In genomic region chr7:87148332-87148955, GRCh38 we compare ENCODE assay signal across 8 cellular contexts. TPM values are rescaled to one million over a fixed set of nuclear protein-coding genes. Genes with fewer than 3 reads are reported as not detected.
DNase-seq lines count a peak whose midpoint lies in the region; ATAC-seq and TF ChIP-seq lines count a peak whose summit lies in the region.

No MANE protein-coding gene starts in this region.

- TF ChIP-seq CTCF in CD4-positive, alpha-beta T cell (IDR thresholded peaks at IDR 0.05), result peak; percentile 55

- no peaks in the 10 kb centered on the region for H3K27me3 ChIP-seq in CD4-positive, alpha-beta T cell (ENCODE audit: control insufficient read depth, insufficient read depth, low read length)

- POLR2A ChIA-PET in CD4-positive, alpha-beta T cell (lab: Charles Lee), result interaction anchor here (1.0 to 2.2 kb wide), 3 partner anchors 72 to 728 kb away, joined by 3 to 13 read pairs (median 4); partner anchors contain the start of genes DBF4 and TMEM243

- DNase-seq in CD4-positive, alpha-beta T cell, result no peak
- DNase-seq in H4 (ENCODE audit: low spot score) (peak; percentile 42), SW480 (ENCODE audit: low spot score) (peak; percentile 82), iris pigment epithelial cell (ENCODE audit: low read depth) (peak; percentile 46)
- no peak for DNase-seq in activated naive CD4-positive, alpha-beta T cell treated with anti-CD3 and anti-CD28 coated beads, Interleukin-2, amount 10 ng/mL, durations not matched to agents 7 days and 5 days
- DNase-seq in activated T-helper 1 cell treated with anti-CD3 and anti-CD28 coated beads, Interleukin-12 subunit alpha, Interleukin-12 subunit beta, Interleukin-2, Interleukin-4 antibody, amounts not matched to agents 30 ng/mL and 10 ng/mL and 1 ng/mL, durations not matched to agents 14 hours and 24 hours and 36 hours (ENCODE audit: low spot score), result no peak

- no peak for ATAC-seq in CD4-positive, alpha-beta T cell (ENCODE audit: poor library complexity)
- ATAC-seq in HG02571 (IDR thresholded peaks at IDR 0.05; ENCODE audit: unreplicated experiment) (no peak), GM19324 (IDR thresholded peaks at IDR 0.05; ENCODE audit: low FRiP score, unreplicated experiment) (no peak)

- no peaks in the 10 kb centered on the region for H3K27me3 Mint-ChIP-seq in CD4-positive, alpha-beta T cell
- H3K27me3 Mint-ChIP-seq in activated naive CD4-positive, alpha-beta T cell treated with anti-CD3 and anti-CD28 coated beads, Interleukin-2, amount 10 ng/mL, durations not matched to agents 7 days and 5 days, result no peaks in the 10 kb centered on the region
- no peaks in the 10 kb centered on the region for H3K27me3 Mint-ChIP-seq in activated T-helper 1 cell treated with anti-CD3 and anti-CD28 coated beads, Interleukin-12 subunit alpha, Interleukin-12 subunit beta, Interleukin-2, Interleukin-4 antibody, amounts not matched to agents 30 ng/mL and 10 ng/mL and 1 ng/mL, durations not matched to agents 14 hours and 24 hours and 36 hours (ENCODE audit: insufficient read depth)

- H3K4me3 Mint-ChIP-seq in CD4-positive, alpha-beta T cell, result no peak overlapping the region
- no peak overlapping the region for H3K4me3 Mint-ChIP-seq in activated naive CD4-positive, alpha-beta T cell treated with anti-CD3 and anti-CD28 coated beads, Interleukin-2, amount 10 ng/mL, durations not matched to agents 7 days and 5 days
- no peak overlapping the region for H3K4me3 Mint-ChIP-seq in activated T-helper 1 cell treated with anti-CD3 and anti-CD28 coated beads, Interleukin-12 subunit alpha, Interleukin-12 subunit beta, Interleukin-2, Interleukin-4 antibody, amounts not matched to agents 30 ng/mL and 10 ng/mL and 1 ng/mL, durations not matched to agents 14 hours and 24 hours and 36 hours

- CTCF ChIA-PET in CD4-positive, alpha-beta T cell (lab: Charles Lee), result interaction anchor here (0.8 to 2.0 kb wide), 13 partner anchors 10 to 234 kb away, joined by 3 to 18 read pairs (median 3); partner anchors contain the start of genes ELAPOR2 and TMEM243
- CTCF ChIA-PET in activated naive CD4-positive, alpha-beta T cell treated with anti-CD3 and anti-CD28 coated beads, Interleukin-2, amount 10 ng/mL, durations not matched to agents 7 days and 5 days (lab: Charles Lee), result interaction anchor here (0.6 to 5.0 kb wide), 26 partner anchors 11 to 1151 kb away, joined by 3 to 79 read pairs (median 5); partner anchors contain the start of gene ELAPOR2

- no peaks in the 10 kb centered on the region for H3K9me3 Mint-ChIP-seq in CD4-positive, alpha-beta T cell
- no peaks in the 10 kb centered on the region for H3K9me3 Mint-ChIP-seq in activated naive CD4-positive, alpha-beta T cell treated with anti-CD3 and anti-CD28 coated beads, Interleukin-2, amount 10 ng/mL, durations not matched to agents 7 days and 5 days
- H3K9me3 Mint-ChIP-seq in activated T-helper 1 cell treated with anti-CD3 and anti-CD28 coated beads, Interleukin-12 subunit alpha, Interleukin-12 subunit beta, Interleukin-2, Interleukin-4 antibody, amounts not matched to agents 30 ng/mL and 10 ng/mL and 1 ng/mL, durations not matched to agents 14 hours and 24 hours and 36 hours, result no peaks in the 10 kb centered on the region

- no peak overlapping the region for H3K27ac Mint-ChIP-seq in CD4-positive, alpha-beta T cell
- no peak overlapping the region for H3K27ac Mint-ChIP-seq in activated naive CD4-positive, alpha-beta T cell treated with anti-CD3 and anti-CD28 coated beads, Interleukin-2, amount 10 ng/mL, durations not matched to agents 7 days and 5 days
- no peak overlapping the region for H3K27ac Mint-ChIP-seq in activated T-helper 1 cell treated with anti-CD3 and anti-CD28 coated beads, Interleukin-12 subunit alpha, Interleukin-12 subunit beta, Interleukin-2, Interleukin-4 antibody, amounts not matched to agents 30 ng/mL and 10 ng/mL and 1 ng/mL, durations not matched to agents 14 hours and 24 hours and 36 hours

- no peak overlapping the region for H3K27ac ChIP-seq in CD4-positive, alpha-beta T cell (ENCODE audit: low read depth, low read length)

- H3K4me1 Mint-ChIP-seq in CD4-positive, alpha-beta T cell (ENCODE audit: low read depth), result peaks cover 16% of the 10 kb centered on the region
- peaks cover 18% of the 10 kb centered on the region for H3K4me1 Mint-ChIP-seq in activated naive CD4-positive, alpha-beta T cell treated with anti-CD3 and anti-CD28 coated beads, Interleukin-2, amount 10 ng/mL, durations not matched to agents 7 days and 5 days
- H3K4me1 Mint-ChIP-seq in activated T-helper 1 cell treated with anti-CD3 and anti-CD28 coated beads, Interleukin-12 subunit alpha, Interleukin-12 subunit beta, Interleukin-2, Interleukin-4 antibody, amounts not matched to agents 30 ng/mL and 10 ng/mL and 1 ng/mL, durations not matched to agents 14 hours and 24 hours and 36 hours (ENCODE audit: low read depth), result peaks cover 23% of the 10 kb centered on the region

- intact Hi-C loops in CD4-positive, alpha-beta T cell (cut with DNase I, micrococcal nuclease), result loop anchor here (1.0 to 10.0 kb wide), 4 partner anchors 209 to 726 kb away; partner anchors contain the start of genes DBF4 (in 1 of the 2) and SLC25A40 (in 1 of the 2)
- intact Hi-C loops in activated T-helper 1 cell treated with anti-CD3 and anti-CD28 coated beads, Interleukin-12 subunit alpha, Interleukin-12 subunit beta, Interleukin-2, Interleukin-4 antibody, amounts not matched to agents 30 ng/mL and 10 ng/mL and 1 ng/mL, durations not matched to agents 14 hours and 24 hours and 36 hours (cut with micrococcal nuclease), result loop anchor here (1.0 kb wide), 2 partner anchors 209 to 222 kb away; no protein-coding TSS in a partner anchor

- H3K9me3 ChIP-seq in CD4-positive, alpha-beta T cell (ENCODE audit: control insufficient read depth, low read length), result no peaks in the 10 kb centered on the region

- H3K36me3 Mint-ChIP-seq in CD4-positive, alpha-beta T cell (ENCODE audit: low read depth), result peaks cover 15% of the 10 kb centered on the region
- H3K36me3 Mint-ChIP-seq in activated naive CD4-positive, alpha-beta T cell treated with anti-CD3 and anti-CD28 coated beads, Interleukin-2, amount 10 ng/mL, durations not matched to agents 7 days and 5 days, result peaks cover 6% of the 10 kb centered on the region
- peaks cover 6% of the 10 kb centered on the region for H3K36me3 Mint-ChIP-seq in activated T-helper 1 cell treated with anti-CD3 and anti-CD28 coated beads, Interleukin-12 subunit alpha, Interleukin-12 subunit beta, Interleukin-2, Interleukin-4 antibody, amounts not matched to agents 30 ng/mL and 10 ng/mL and 1 ng/mL, durations not matched to agents 14 hours and 24 hours and 36 hours (ENCODE audit: low read depth)

RNA-seq across cellular contexts. Expression of gene DMTF1, which starts 3.8 kb away (rescaled TPM):
- 100 to 1,000 TPM; 114 to 115 TPM for total RNA-seq in CD4-positive, alpha-beta T cell
- total RNA-seq in H4 (2014; rRNA removed; shearing (Covaris generic)), result 15.0 and 33.3 TPM in 2 replicates
- total RNA-seq in activated T-helper 1 cell treated with anti-CD3 and anti-CD28 coated beads, Interleukin-12 subunit alpha, Interleukin-12 subunit beta, Interleukin-2, Interleukin-4 antibody, amounts not matched to agents 30 ng/mL and 10 ng/mL and 1 ng/mL, durations not matched to agents 14 hours and 24 hours and 36 hours, result 103 and 116 TPM in 2 replicates

Comparison
In these comparisons a context has a peak if more than half of its experiments do, and no peak if none do; other contexts are left out.
1. DNase-seq: peak in H4 (single experiment), SW480 (single experiment) and iris pigment epithelial cell (single experiment); none in CD4-positive, alpha-beta T cell (0 of 10), activated naive CD4-positive, alpha-beta T cell treated with anti-CD3 and anti-CD28 coated beads, Interleukin-2, amount 10 ng/mL, durations not matched to agents 7 days and 5 days (single experiment) and activated T-helper 1 cell treated with anti-CD3 and anti-CD28 coated beads, Interleukin-12 subunit alpha, Interleukin-12 subunit beta, Interleukin-2, Interleukin-4 antibody, amounts not matched to agents 30 ng/mL and 10 ng/mL and 1 ng/mL, durations not matched to agents 14 hours and 24 hours and 36 hours (single experiment).